14 cellular contexts compared by ENCODE assay signal in the genomic region with DNA sequence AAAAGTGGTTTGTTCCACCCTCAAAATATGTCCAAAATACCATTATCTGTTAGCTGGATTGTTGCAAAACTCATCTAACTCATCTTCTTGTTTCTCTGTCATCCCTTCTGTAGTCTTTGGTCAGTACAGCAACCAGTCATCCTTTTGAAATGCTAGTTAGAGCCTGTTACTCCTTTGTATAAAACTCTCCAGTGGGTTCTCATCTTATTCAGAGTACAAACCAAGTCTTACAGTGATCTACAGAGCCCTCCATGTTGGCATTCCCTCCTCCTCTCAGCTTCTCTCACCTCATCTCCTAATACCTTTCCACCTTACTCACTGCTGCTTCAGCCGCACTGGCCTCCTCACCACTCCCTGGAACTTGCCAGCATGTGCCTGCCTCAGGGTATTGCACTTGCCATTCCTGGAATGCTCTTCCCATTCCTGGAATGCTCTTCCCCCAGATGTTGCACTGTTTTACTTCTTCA.
DNase-seq lines count a peak whose midpoint lies in the region; ATAC-seq and TF ChIP-seq lines count a peak whose summit lies in the region.
"Had no signal": no experiment of that assay in that cellular context is flagged by ENCODE, and none has a peak within 500 bp of the region (broad histone marks: within the 10 kb centered on the region; RNA-seq: fewer than 3 reads in every experiment).

No MANE protein-coding gene starts in this region.

- H3K36me3 Mint-ChIP-seq in Caco-2 (ENCODE audit: insufficient read depth, unreplicated experiment) = peaks cover 7% of the 10 kb centered on the region
- H3K36me3 Mint-ChIP-seq: CD4-positive, CD25-positive, alpha-beta regulatory T cell had no signal

- no peaks in the 10 kb centered on the region for H3K36me3 ChIP-seq in Caco-2 (ENCODE audit: control insufficient read depth, insufficient read depth, low read length)

- POLR2A ChIA-PET in Caco-2 (lab: Charles Lee) = interaction anchor here (0.6 kb wide), 1 partner anchor 22 kb away, joined by 6 read pairs; no protein-coding TSS in a partner anchor

- no peak for ATAC-seq in HG03432 (IDR thresholded peaks at IDR 0.05; ENCODE audit: unreplicated experiment)
- ATAC-seq: mucosa of descending colon; stimulated activated memory B cell treated with anti-CD40 and anti-IgM and Interleukin-4, amounts not matched to agents 10 μg/mL and 1 μg/mL and 100 μg/mL, for 72 hours had no signal

- BruUV-seq in Caco-2 (replicated peaks; lab: Mats Ljungman, UMichigan) = no TSS peak

- no peaks in the 10 kb centered on the region for H3K9me3 ChIP-seq in Caco-2
- H3K9me3 ChIP-seq: mucosa of descending colon had no signal

- H3K9me3 Mint-ChIP-seq in Caco-2 (ENCODE audit: unreplicated experiment) = no peaks in the 10 kb centered on the region
- H3K9me3 Mint-ChIP-seq: CD4-positive, CD25-positive, alpha-beta regulatory T cell; stimulated activated memory B cell treated with anti-CD40 and anti-IgM and Interleukin-4, amounts not matched to agents 10 μg/mL and 1 μg/mL and 100 μg/mL, for 72 hours had no signal

- no peak overlapping the region for H3K4me3 ChIP-seq in Caco-2 (ENCODE audit: low read depth, low read length)
- no peak overlapping the region for H3K4me3 ChIP-seq in epithelial cell of esophagus (ENCODE audit: low read length)
- H3K4me3 ChIP-seq: mucosa of descending colon had no signal

- peak overlapping the region; percentile 2 for H3K4me3 Mint-ChIP-seq in Caco-2 (ENCODE audit: unreplicated experiment)
- H3K4me3 Mint-ChIP-seq: CD4-positive, CD25-positive, alpha-beta regulatory T cell; stimulated activated memory B cell treated with anti-CD40 and anti-IgM and Interleukin-4, amounts not matched to agents 10 μg/mL and 1 μg/mL and 100 μg/mL, for 72 hours had no signal

- peaks cover 40% of the 10 kb centered on the region for H3K4me1 Mint-ChIP-seq in Caco-2 (ENCODE audit: low read depth, unreplicated experiment)
- H3K4me1 Mint-ChIP-seq: CD4-positive, CD25-positive, alpha-beta regulatory T cell had no signal

- H3K27me3 ChIP-seq in Caco-2 (replicated peaks; ENCODE audit: control insufficient read depth, insufficient read depth, low read length) = no peaks in the 10 kb centered on the region

- CTCF ChIA-PET in Caco-2 (lab: Charles Lee) = no interaction called here

- DNase-seq in Caco-2 (peak; percentile 37 to 74), NCI-H226 (peak; percentile 99), epithelial cell of esophagus (ENCODE audit: low read depth) (peak; percentile 92), myocyte (ENCODE audit: low read depth) (peak; percentile 26), NCI-H2227 (lab: John Stamatoyannopoulos, UW; ENCODE audit: unreplicated experiment) (no peak), GOT3 (lab: John Stamatoyannopoulos, UW) (no peak), NOMO-1 treated with dmso at 0.1 percent for 144 hours (lab: John Stamatoyannopoulos, UW; ENCODE audit: unreplicated experiment) (no peak)
- DNase-seq: CD4-positive, CD25-positive, alpha-beta regulatory T cell; foreskin melanocyte; mucosa of descending colon; NCI-H524 treated with DMSO at 0.1 percent for 48 hours; stimulated activated CD4-positive, alpha-beta T cell treated with anti-CD3 and anti-CD28 coated beads, Interleukin-12 subunit alpha, Interleukin-12 subunit beta, amount 100 ng/mL, for 4 hours had no signal

- H3K27me3 Mint-ChIP-seq in Caco-2 (ENCODE audit: insufficient read depth, unreplicated experiment) = no peaks in the 10 kb centered on the region
- H3K27me3 Mint-ChIP-seq: stimulated activated memory B cell treated with anti-CD40 and anti-IgM and Interleukin-4, amounts not matched to agents 10 μg/mL and 1 μg/mL and 100 μg/mL, for 72 hours had no signal

- peak overlapping the region; percentile 54 for H3K27ac Mint-ChIP-seq in Caco-2 (ENCODE audit: unreplicated experiment)
- H3K27ac Mint-ChIP-seq: CD4-positive, CD25-positive, alpha-beta regulatory T cell; stimulated activated memory B cell treated with anti-CD40 and anti-IgM and Interleukin-4, amounts not matched to agents 10 μg/mL and 1 μg/mL and 100 μg/mL, for 72 hours had no signal

- H3K4me1 ChIP-seq in Caco-2 = peaks cover 98% of the 10 kb centered on the region

- intact Hi-C loops in Caco-2 (cut with micrococcal nuclease; ENCODE audit: unreplicated experiment) = no loop called here

- no peak for TF ChIP-seq CTCF in Caco-2 (IDR thresholded peaks at IDR 0.05; ENCODE audit: insufficient read depth in 1 of 2, low read depth in 1 of 2, low read length in 1 of 2, severe bottlenecking in 1 of 2, unreplicated experiment in 1 of 2)
- no peak for TF ChIP-seq CTCF in epithelial cell of esophagus (IDR thresholded peaks at IDR 0.05; ENCODE audit: insufficient read depth, low read depth, low read length, missing control alignments)

Comparison
In these comparisons a context has a peak if more than half of its experiments do, and no peak if none do; other contexts are left out.
1. DNase-seq: peak in Caco-2 (2 of 2), NCI-H226 (single experiment), epithelial cell of esophagus (single experiment) and myocyte (single experiment); none in NCI-H2227 (single experiment), GOT3 (single experiment) and NOMO-1 treated with dmso at 0.1 percent for 144 hours (single experiment).